8 cellular contexts compared by ENCODE assay signal in genomic region chr16:30657866-30658730, GRCh38. TPM values are rescaled to one million over a fixed set of nuclear protein-coding genes. Genes with fewer than 3 reads are reported as not detected.
DNase-seq lines count a peak whose midpoint lies in the region; ATAC-seq, FAIRE-seq and TF ChIP-seq lines count a peak whose summit lies in the region.

Gene FBRS (plus strand): TSS chr16:30658431. CDS start chr16:30659519, 1,088 bp downstream.

- intact Hi-C loops in Right ventricle myocardium inferior (cut with DNase I) (no loop called here), pancreas (cut with DNase I) (no loop called here)

- H3K27me3 ChIP-seq in SU-DHL-6 (ENCODE audit: low read length), result no peaks in the 10 kb centered on the region
- no peaks in the 10 kb centered on the region for H3K27me3 ChIP-seq in pancreas
- no peaks in the 10 kb centered on the region for H3K27me3 ChIP-seq in tibial nerve

- H3K36me3 ChIP-seq in SU-DHL-6 (ENCODE audit: low read length) (peaks cover 6% of the 10 kb centered on the region; the same call in 1 of the 2 replicates), pancreas (peaks cover 0 to 29% (median 8%) of the 10 kb centered on the region in 3 donors), tibial nerve (peaks cover 7 to 62% (median 10%) of the 10 kb centered on the region in 3 donors)

- H3K4me3 ChIP-seq in GM12864 (ENCODE audit: low read depth, low read length) (peak within 1 kb of the TSS; percentile 93), SU-DHL-6 (ENCODE audit: insufficient read depth, low read length, poor library complexity, severe bottlenecking) (peak within 1 kb of the TSS; percentile 90), pancreas (peak within 1 kb of the TSS; percentile 73 to 95 (median 91)), tibial nerve (peak within 1 kb of the TSS; percentile 44 to 96 (median 84))

- FAIRE-seq in pancreas (lab: Jason Lieb, UNC), result peak; percentile 98

- H3K9ac ChIP-seq in SU-DHL-6 (ENCODE audit: low read length), result peak within 1 kb of the TSS; percentile 86

- H3K9me3 ChIP-seq in SU-DHL-6 (ENCODE audit: insufficient read depth, low read length) (no peaks in the 10 kb centered on the region), pancreas (no peaks in the 10 kb centered on the region), tibial nerve (no peaks in the 10 kb centered on the region)

- peak within 1 kb of the TSS; percentile 91 for H3K27ac ChIP-seq in SU-DHL-6 (ENCODE audit: low read depth, low read length)
- peak within 1 kb of the TSS; percentile 91 to 100 (median 98) for H3K27ac ChIP-seq in pancreas
- H3K27ac ChIP-seq in tibial nerve, result peak within 1 kb of the TSS; percentile 94 to 100 (median 99)

- ATAC-seq in HG02642 (IDR thresholded peaks at IDR 0.05; ENCODE audit: poor library complexity, unreplicated experiment) (peak; percentile 73), Right ventricle myocardium inferior (peak; percentile 89), pancreas (peak; percentile 80 to 91 (median 83))

- peak; percentile 84 to 92 for TF ChIP-seq POLR2A in tibial nerve (IDR thresholded peaks at IDR 0.05)

- H3F3A ChIP-seq in SU-DHL-6 (ENCODE audit: insufficient read depth), result peaks cover 24% of the 10 kb centered on the region

- H3K4me1 ChIP-seq in pancreas (peaks cover 18 to 25% (median 21%) of the 10 kb centered on the region in 3 donors), tibial nerve (peaks cover 0 to 59% (median 34%) of the 10 kb centered on the region in 4 donors)

- TF ChIP-seq CTCF in GM12864 (IDR thresholded peaks at IDR 0.05; ENCODE audit: low read depth, low read length, missing control alignments) (peak; percentile 74), SU-DHL-6 (IDR thresholded peaks at IDR 0.05; ENCODE audit: insufficient read depth, low read length, poor library complexity, severe bottlenecking) (peak; percentile 87), pancreas (IDR thresholded peaks at IDR 0.05) (peak; percentile 71 to 90 (median 83)), tibial nerve (IDR thresholded peaks at IDR 0.05) (peak; percentile 75 to 96 (median 90))

- H3K4me2 ChIP-seq in SU-DHL-6 (ENCODE audit: low read depth, low read length, poor library complexity, severe bottlenecking), result peak within 1 kb of the TSS; percentile 94

- peak; percentile 92 to 97 for TF ChIP-seq EP300 in tibial nerve (IDR thresholded peaks at IDR 0.05)

- peak within 1 kb of the TSS; percentile 54 for H2AFZ ChIP-seq in SU-DHL-6 (ENCODE audit: low read depth, low read length, severe bottlenecking)

- peaks cover 32% of the 10 kb centered on the region; the same call in 1 of the 2 replicates for H3K79me2 ChIP-seq in SU-DHL-6 (ENCODE audit: insufficient read depth, low read length)

- 0 to 1% methylated on average over 81 to 86 of the region's 86 CpGs for WGBS in pancreas, 2 donors
- 0 to 2% methylated on average over 41 to 44 of the region's 86 CpGs for WGBS in tibial nerve, 2 donors

- no peaks in the 10 kb centered on the region for H4K20me1 ChIP-seq in SU-DHL-6 (ENCODE audit: low read depth, low read length)

- peak; percentile 100 for DNase-seq in GM12864 (ENCODE audit: low read depth)
- peak; percentile 99 for DNase-seq in NCI-H1105 treated with DMSO at 0.1 percent for 48 hours (lab: John Stamatoyannopoulos, UW)
- DNase-seq in activated naive CD8-positive, alpha-beta T cell treated with anti-CD3 and anti-CD28 coated beads, Interleukin-2, amount 50 U/mL, for 16 hours (ENCODE audit: low read depth, low spot score), result peak; percentile 100
- peak; percentile 100 for DNase-seq in Right ventricle myocardium inferior (ENCODE audit: missing footprints)
- peak; percentile 98 to 100 (median 100) for DNase-seq in pancreas
- DNase-seq in tibial nerve (ENCODE audit: low spot score in 2 of 2), result peak; percentile 100

- H3K9me2 ChIP-seq in SU-DHL-6 (replicated peaks; ENCODE audit: insufficient read depth, low read length), result no peaks in the 10 kb centered on the region

RNA-seq across cellular contexts. Expression of gene FBRS, which starts in this region (rescaled TPM):
- 31.0 TPM for total RNA-seq in Right ventricle myocardium inferior
- 10 to 100 TPM; 16.1 to 40.4 (median 21.9) TPM for total RNA-seq in pancreas
- polyA plus RNA-seq in pancreas, result 10 to 100 TPM; 47.0 to 60.0 TPM
- total RNA-seq in tibial nerve, result 10 to 100 TPM; 26.2 to 46.8 (median 31.7) TPM

Comparison
In these comparisons a context has a peak if more than half of its experiments do, and no peak if none do; other contexts are left out.
1. Peak in every context shown above with its lines: DNase-seq, ATAC-seq, H3K4me3 ChIP-seq and H3K27ac ChIP-seq.